ENCODE assay signal across 6 cellular contexts in the genomic region with DNA sequence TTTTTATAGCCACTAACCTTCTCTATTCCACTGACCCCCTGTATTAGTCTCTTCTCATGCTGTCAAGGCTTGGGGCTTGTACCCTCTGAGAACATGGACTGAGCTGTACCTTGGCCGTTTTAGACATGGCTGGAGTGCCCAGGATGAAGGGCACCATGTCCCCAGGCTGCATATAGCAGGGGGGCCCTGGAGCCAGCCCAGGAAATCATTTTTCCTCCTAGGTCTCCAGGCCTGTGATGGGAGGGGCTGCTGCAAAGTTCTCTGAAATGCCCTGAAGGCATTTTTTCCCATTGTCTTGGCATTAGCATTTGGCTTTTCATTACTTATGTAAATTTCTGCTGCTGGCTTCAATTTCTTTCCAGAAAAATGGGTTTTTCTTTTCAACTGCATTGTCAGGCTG.
"Had no signal": no experiment of that assay in that cellular context is flagged by ENCODE, and none has a peak within 500 bp of the region (broad histone marks: within the 10 kb centered on the region; RNA-seq: fewer than 3 reads in every experiment).

No MANE protein-coding gene starts in this region.

- DNase-seq: GOT3, H7, IMR-90 had no signal

- H3K36me3 ChIP-seq: HAP-1 had no signal

- ATAC-seq: HCT116, K562 had no signal

- H3K4me3 ChIP-seq: HAP-1, K562 had no signal

- H3K4me1 ChIP-seq: HAP-1 had no signal

- H3K9me3 ChIP-seq: HAP-1 had no signal
